In the genomic region with DNA sequence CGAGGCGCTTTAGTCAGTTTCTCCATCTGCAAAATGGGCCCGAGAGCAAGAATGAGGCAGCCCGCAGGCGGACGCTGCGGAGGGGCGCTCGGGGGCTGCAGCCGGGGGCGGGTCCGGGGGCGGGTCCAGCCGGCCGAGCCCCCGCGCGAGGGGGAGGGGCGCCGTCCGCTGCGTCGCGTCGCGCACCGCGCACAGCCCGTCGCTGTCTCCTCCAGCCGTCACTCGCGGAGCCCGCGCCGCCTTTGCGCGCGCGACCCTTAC, we compare ENCODE assay signal across 8 cellular contexts. TPM values are rescaled to one million over a fixed set of nuclear protein-coding genes. Genes with fewer than 3 reads are reported as not detected.
DNase-seq lines count a peak whose midpoint lies in the region; ATAC-seq and TF ChIP-seq lines count a peak whose summit lies in the region.

No MANE protein-coding gene starts in this region.

- TF ChIP-seq CTCF in stomach (IDR thresholded peaks at IDR 0.05), result no peak

- H3K36me3 ChIP-seq in adipocyte (ENCODE audit: control insufficient read depth, insufficient read depth, low read length, severe bottlenecking), result no peaks in the 10 kb centered on the region
- no peaks in the 10 kb centered on the region for H3K36me3 ChIP-seq in stomach

- peak overlapping the region; percentile 84 for H3K4me3 ChIP-seq in adipocyte (ENCODE audit: low read length)
- peak overlapping the region; percentile 69 to 80 (median 73) for H3K4me3 ChIP-seq in stomach

- TF ChIP-seq EP300 in stomach (IDR thresholded peaks at IDR 0.05), result no peak

- no peak for TF ChIP-seq POLR2A in stomach (IDR thresholded peaks at IDR 0.05)

- no peaks in the 10 kb centered on the region for H3K9me3 Mint-ChIP-seq in immature natural killer cell

- peak overlapping the region in 4 of 6 donors; percentile 84 to 92 (median 88) for H3K27ac Mint-ChIP-seq in immature natural killer cell

- ATAC-seq in GM18498 (IDR thresholded peaks at IDR 0.05; ENCODE audit: unreplicated experiment), result peak; percentile 31
- ATAC-seq in HG02943 (IDR thresholded peaks at IDR 0.05; ENCODE audit: low read depth, unreplicated experiment), result peak; percentile 16

- peaks cover 19% of the 10 kb centered on the region for H3K4me1 ChIP-seq in adipocyte (ENCODE audit: control insufficient read depth, insufficient read depth, low read length)
- H3K4me1 ChIP-seq in stomach, result peaks cover 15 to 31% (median 19%) of the 10 kb centered on the region in 4 donors

- DNase-seq in adipocyte (ENCODE audit: low read depth), result no peak
- DNase-seq in immature natural killer cell, result no peak
- no peak for DNase-seq in stomach
- DNase-seq in epidermal melanocyte (ENCODE audit: insufficient read length, low spot score), result no peak
- no peak for DNase-seq in SW 1271 (lab: John Stamatoyannopoulos, UW)
- no peak for DNase-seq in posterior vena cava (ENCODE audit: low spot score)

- H3K36me3 Mint-ChIP-seq in immature natural killer cell, result no peaks in the 10 kb centered on the region

- H3K27ac ChIP-seq in stomach, result peak overlapping the region; percentile 77 to 91 (median 90)

- H3K4me3 Mint-ChIP-seq in immature natural killer cell, result peak overlapping the region; percentile 90 to 95 (median 91)

- peaks cover 16 to 19% of the 10 kb centered on the region in 2 donors for H3K4me1 Mint-ChIP-seq in immature natural killer cell

- intact Hi-C loops in stomach (cut with DNase I; ENCODE audit: low total_unique reads), result no loop called here
- intact Hi-C loops in posterior vena cava (cut with DNase I), result no loop called here

- no peaks in the 10 kb centered on the region for H3K9me3 ChIP-seq in adipocyte (ENCODE audit: control insufficient read depth, low read length)
- H3K9me3 ChIP-seq in stomach, result no peaks in the 10 kb centered on the region

- H3K9ac ChIP-seq in adipocyte (ENCODE audit: low read length), result peak overlapping the region; percentile 87

- H3K27me3 ChIP-seq in adipocyte (replicated peaks; ENCODE audit: control insufficient read depth, insufficient read depth, low read length) (no peaks in the 10 kb centered on the region), stomach (no peaks in the 10 kb centered on the region)

- peaks cover 7 to 12% (median 10%) of the 10 kb centered on the region in 3 donors for H3K27me3 Mint-ChIP-seq in immature natural killer cell (ENCODE audit: low read depth in 3 of 3)

- 0 to 14% (median 2%) methylated on average over 7 to 40 of the region's 40 CpGs for WGBS in stomach, 5 donors

RNA-seq across cellular contexts. Expression of gene PC, which starts 0.3 kb away (rescaled TPM):
- polyA plus RNA-seq in immature natural killer cell, result 1 to 10 TPM in 2 of 3 donors, not detected in 1; 3.7 to 4.2 TPM
- 10 to 100 TPM in 2 of 5 donors, 1 to 10 TPM in 2, under 1 TPM in 1; 0.58 to 86.0 (median 8.9) TPM for total RNA-seq in stomach
- 10 to 100 TPM; 20.2 to 25.3 (median 25.2) TPM for polyA plus RNA-seq in stomach
- 10 to 100 TPM in 1 of 2 donors, 1 to 10 TPM in 1; 5.5 to 11.6 TPM for total RNA-seq in posterior vena cava

RNA-seq across cellular contexts. Expression of gene C11orf86, which starts 17.2 kb away (rescaled TPM):
- polyA plus RNA-seq in immature natural killer cell, result not detected
- total RNA-seq in stomach, result under 1 TPM in 1 of 5 donors, not detected in 4; 0.37 TPM
- 1 to 10 TPM in 2 of 3 donors, not detected in 1; 1.1 to 2.9 TPM for polyA plus RNA-seq in stomach
- total RNA-seq in posterior vena cava, result not detected
